Comparison of ENCODE assay signal across 8 cellular contexts in genomic region chr15:25508369-25509002, GRCh38.
DNase-seq lines count a peak whose midpoint lies in the region; ATAC-seq and TF ChIP-seq lines count a peak whose summit lies in the region.

No MANE protein-coding gene starts in this region.

- no peak for ATAC-seq in HG03108 (IDR thresholded peaks at IDR 0.05; ENCODE audit: unreplicated experiment)
- no peak for ATAC-seq in HG02981 (IDR thresholded peaks at IDR 0.05; ENCODE audit: unreplicated experiment)

- no peaks in the 10 kb centered on the region for H3K9me3 Mint-ChIP-seq in activated T-helper 2 cell treated with anti-CD3 and anti-CD28 coated beads, Interferon-gamma antibody, Interleukin-2, Interleukin-4, amounts not matched to agents 10 μg/mL and 5 μg/mL and 100 μg/mL, durations not matched to agents 14 hours and 24 hours and 36 hours

- H3K4me2 ChIP-seq in OCI-LY7 (ENCODE audit: low read length) (no peak overlapping the region), fibroblast of lung (ENCODE audit: extremely low read depth, insufficient read depth, low read length) (no peak overlapping the region)

- H3K9me2 ChIP-seq in OCI-LY7 (ENCODE audit: insufficient read depth, low read length) = no peaks in the 10 kb centered on the region

- no peaks in the 10 kb centered on the region for H3K79me2 ChIP-seq in OCI-LY7 (ENCODE audit: insufficient read depth, low read depth, low read length)
- no peaks in the 10 kb centered on the region for H3K79me2 ChIP-seq in fibroblast of lung (ENCODE audit: control insufficient read depth, insufficient read depth, low read length)

- no peak overlapping the region for H3K27ac ChIP-seq in cardiac muscle cell
- H3K27ac ChIP-seq in OCI-LY7 (ENCODE audit: low read depth, low read length, poor library complexity, severe bottlenecking) = no peak overlapping the region
- H3K27ac ChIP-seq in fibroblast of lung (ENCODE audit: insufficient read depth, low read length) = no peak overlapping the region

- H3K9me3 ChIP-seq in cardiac muscle cell (ENCODE audit: low read depth) (no peaks in the 10 kb centered on the region), OCI-LY7 (ENCODE audit: low read length) (no peaks in the 10 kb centered on the region), fibroblast of lung (ENCODE audit: control insufficient read depth, insufficient read depth, low read depth, low read length) (no peaks in the 10 kb centered on the region)

- CTCF ChIA-PET in OCI-LY7 (lab: Charles Lee; ENCODE audit: unreplicated experiment) = interaction anchor here (0.8 kb wide), 1 partner anchor 436 kb away, joined by 3 read pairs; no protein-coding TSS in a partner anchor

- H3K36me3 ChIP-seq in cardiac muscle cell = no peaks in the 10 kb centered on the region
- H3K36me3 ChIP-seq in OCI-LY7 (ENCODE audit: insufficient read depth, low read length) = no peaks in the 10 kb centered on the region
- H3K36me3 ChIP-seq in fibroblast of lung (ENCODE audit: control insufficient read depth, insufficient read depth, low read length) = no peaks in the 10 kb centered on the region

- POLR2A ChIA-PET in OCI-LY7 (lab: Charles Lee) = interaction anchor here (0.6 to 0.9 kb wide), 2 partner anchors 22 to 119 kb away, joined by 3 to 4 read pairs; no protein-coding TSS in a partner anchor

- H3K36me3 Mint-ChIP-seq in activated T-helper 2 cell treated with anti-CD3 and anti-CD28 coated beads, Interferon-gamma antibody, Interleukin-2, Interleukin-4, amounts not matched to agents 10 μg/mL and 5 μg/mL and 100 μg/mL, durations not matched to agents 14 hours and 24 hours and 36 hours (ENCODE audit: low read depth) = no peaks in the 10 kb centered on the region

- BruUV-seq in OCI-LY7 (replicated peaks; lab: Mats Ljungman, UMichigan) = no TSS peak

- TF ChIP-seq CTCF in cardiac muscle cell (IDR thresholded peaks at IDR 0.05; ENCODE audit: low read depth, low read length) (peak; percentile 65), OCI-LY7 (conservative IDR thresholded peaks at IDR 0.05; ENCODE audit: low read length) (peak; percentile 90), fibroblast of lung (conservative IDR thresholded peaks at IDR 0.05 in 1 of 2, IDR thresholded peaks at IDR 0.05 in 1 of 2; ENCODE audit: low read depth in 1 of 2, low read length in 2 of 2) (peak; percentile 65 to 68)

- no peaks in the 10 kb centered on the region for H3K4me1 Mint-ChIP-seq in activated T-helper 2 cell treated with anti-CD3 and anti-CD28 coated beads, Interferon-gamma antibody, Interleukin-2, Interleukin-4, amounts not matched to agents 10 μg/mL and 5 μg/mL and 100 μg/mL, durations not matched to agents 14 hours and 24 hours and 36 hours (ENCODE audit: low read depth)

- DNase-seq in cardiac muscle cell (ENCODE audit: low read depth in 1 of 2, low spot score in 1 of 2) (peak; percentile 55 to 56), cardiac septum (ENCODE audit: low spot score) (no peak), OCI-LY7 (ENCODE audit: low spot score) (peak; percentile 56), fibroblast of lung (ENCODE audit: low read depth in 2 of 2) (peak; percentile 46 to 55), putamen (ENCODE audit: low spot score) (peak; percentile 47)
- no peak for DNase-seq in activated T-helper 2 cell treated with anti-CD3 and anti-CD28 coated beads, Interferon-gamma antibody, Interleukin-2, Interleukin-4, amounts not matched to agents 10 μg/mL and 5 μg/mL and 100 μg/mL, durations not matched to agents 14 hours and 24 hours and 36 hours (ENCODE audit: low spot score)

- H4K20me1 ChIP-seq in OCI-LY7 (ENCODE audit: insufficient read depth, low read length) (no peaks in the 10 kb centered on the region), fibroblast of lung (ENCODE audit: control insufficient read depth, extremely low read depth, insufficient read depth, low read length) (no peaks in the 10 kb centered on the region)

- H3K9ac ChIP-seq in fibroblast of lung (ENCODE audit: insufficient read depth, low read length) = no peak overlapping the region

- intact Hi-C loops in cardiac septum (cut with DNase I) (loop anchor here (5.0 kb wide), 1 partner anchor 1354 kb away; no protein-coding TSS in a partner anchor), OCI-LY7 (cut with micrococcal nuclease; ENCODE audit: unreplicated experiment) (loop anchor here (2.0 to 10.0 kb wide), 5 partner anchors 196 to 1356 kb away; partner anchors contain the start of gene GABRA5)
- intact Hi-C loops in activated T-helper 2 cell treated with anti-CD3 and anti-CD28 coated beads, Interferon-gamma antibody, Interleukin-2, Interleukin-4, amounts not matched to agents 10 μg/mL and 5 μg/mL and 100 μg/mL, durations not matched to agents 14 hours and 24 hours and 36 hours (cut with micrococcal nuclease) = loop anchor here (10.0 kb wide), 2 partner anchors 426 to 756 kb away; no protein-coding TSS in a partner anchor

- H3K4me3 ChIP-seq in cardiac muscle cell = no peak overlapping the region
- H3K4me3 ChIP-seq in OCI-LY7 (ENCODE audit: low read depth, low read length, poor library complexity, severe bottlenecking) = no peak overlapping the region
- no peak overlapping the region for H3K4me3 ChIP-seq in fibroblast of lung (replicated peaks in 1 of 4; ENCODE audit: control extremely low read depth in 1 of 4, insufficient read depth in 1 of 4, low read depth in 3 of 4, low read length in 4 of 4)

- H3K27me3 ChIP-seq in cardiac muscle cell (no peaks in the 10 kb centered on the region), fibroblast of lung (ENCODE audit: control insufficient read depth, insufficient read depth, low read length) (no peaks in the 10 kb centered on the region)

- no peaks in the 10 kb centered on the region for H3K4me1 ChIP-seq in cardiac muscle cell (ENCODE audit: low read depth)
- no peaks in the 10 kb centered on the region for H3K4me1 ChIP-seq in OCI-LY7 (ENCODE audit: insufficient read depth, low read length, poor library complexity, severe bottlenecking)
- H3K4me1 ChIP-seq in fibroblast of lung (ENCODE audit: control insufficient read depth, extremely low read depth, insufficient read depth, low read length) = no peaks in the 10 kb centered on the region

- H2AFZ ChIP-seq in OCI-LY7 (ENCODE audit: low read length) (no peak overlapping the region), fibroblast of lung (ENCODE audit: low read length) (no peak overlapping the region)

- H3K27me3 Mint-ChIP-seq in activated T-helper 2 cell treated with anti-CD3 and anti-CD28 coated beads, Interferon-gamma antibody, Interleukin-2, Interleukin-4, amounts not matched to agents 10 μg/mL and 5 μg/mL and 100 μg/mL, durations not matched to agents 14 hours and 24 hours and 36 hours (ENCODE audit: low read depth) = no peaks in the 10 kb centered on the region

- H3K4me3 Mint-ChIP-seq in activated T-helper 2 cell treated with anti-CD3 and anti-CD28 coated beads, Interferon-gamma antibody, Interleukin-2, Interleukin-4, amounts not matched to agents 10 μg/mL and 5 μg/mL and 100 μg/mL, durations not matched to agents 14 hours and 24 hours and 36 hours (ENCODE audit: low read depth) = no peak overlapping the region

- no peak overlapping the region for H3K27ac Mint-ChIP-seq in activated T-helper 2 cell treated with anti-CD3 and anti-CD28 coated beads, Interferon-gamma antibody, Interleukin-2, Interleukin-4, amounts not matched to agents 10 μg/mL and 5 μg/mL and 100 μg/mL, durations not matched to agents 14 hours and 24 hours and 36 hours

Comparison
In these comparisons a context has a peak if more than half of its experiments do, and no peak if none do; other contexts are left out.
1. DNase-seq: peak in cardiac muscle cell (2 of 2), OCI-LY7 (single experiment), fibroblast of lung (2 of 2) and putamen (single experiment); none in cardiac septum (single experiment) and activated T-helper 2 cell treated with anti-CD3 and anti-CD28 coated beads, Interferon-gamma antibody, Interleukin-2, Interleukin-4, amounts not matched to agents 10 μg/mL and 5 μg/mL and 100 μg/mL, durations not matched to agents 14 hours and 24 hours and 36 hours (single experiment).
2. Peak in every context shown above with its lines, with median percentiles within 50 percentile points of each other: CTCF ChIP-seq.